In genomic region chrX:40109288-40110008, GRCh38 we compare ENCODE assay signal across 8 cellular contexts. TPM values are rescaled to one million over a fixed set of nuclear protein-coding genes. Genes with fewer than 3 reads are reported as not detected.
A peak's percentile ranks its signal among the peaks of the same experiment; 100 is the strongest.
DNase-seq lines count a peak whose midpoint lies in the region; ATAC-seq and TF ChIP-seq lines count a peak whose summit lies in the region.

No MANE protein-coding gene starts in this region.

- 0 out of 2 replicates have a peak, but pooled peaks cover 5% of the 10 kb centered on the region for H3K36me3 ChIP-seq in BLaER1
- no peaks in the 10 kb centered on the region for H3K36me3 ChIP-seq in SJSA1
- no peaks in the 10 kb centered on the region for H3K36me3 ChIP-seq in esophagus squamous epithelium
- no peaks in the 10 kb centered on the region for H3K36me3 ChIP-seq in neural cell (ENCODE audit: insufficient read depth, low read length)

- DNase-seq in H9 (peak; percentile 73), SJSA1 (ENCODE audit: low read depth in 1 of 2, low spot score in 2 of 2) (peak; percentile 65 to 71), esophagus squamous epithelium (lab: John Stamatoyannopoulos, UW) (no peak), kidney glomerular epithelial cell (lab: John Stamatoyannopoulos, UW) (no peak)

- H4K91ac ChIP-seq in H9 (ENCODE audit: insufficient read length, low read depth, low read length) = no peak overlapping the region

- H3K18ac ChIP-seq in H9 (ENCODE audit: insufficient read length, low read depth, low read length) = no peak overlapping the region

- intact Hi-C loops in esophagus squamous epithelium (cut with DNase I) = no loop called here

- no peak overlapping the region for H3K14ac ChIP-seq in H9 (ENCODE audit: insufficient read depth, low read length)

- H4K20me1 ChIP-seq in BLaER1 (peaks cover 93% of the 10 kb centered on the region), H9 (ENCODE audit: control insufficient read depth, insufficient read depth, insufficient read length) (no peaks in the 10 kb centered on the region), neural cell (ENCODE audit: insufficient read depth) (no peaks in the 10 kb centered on the region)

- peaks cover 65% of the 10 kb centered on the region for H3K4me1 ChIP-seq in BLaER1
- H3K4me1 ChIP-seq in H9 (ENCODE audit: insufficient read depth, low read length) = no peaks in the 10 kb centered on the region
- peaks cover 40% of the 10 kb centered on the region for H3K4me1 ChIP-seq in SJSA1 (replicated peaks)
- peaks cover 16 to 43% (median 41%) of the 10 kb centered on the region in 3 donors for H3K4me1 ChIP-seq in esophagus squamous epithelium

- peak overlapping the region; percentile 76 for H3K9ac ChIP-seq in BLaER1
- no peak overlapping the region for H3K9ac ChIP-seq in H9 (ENCODE audit: extremely low read depth, insufficient read length, low read length)
- peak overlapping the region; percentile 48 for H3K9ac ChIP-seq in neural cell (ENCODE audit: low read length)

- no peaks in the 10 kb centered on the region for H3K27me3 ChIP-seq in BLaER1
- H3K27me3 ChIP-seq in H9 (ENCODE audit: insufficient read depth, low read length) = peaks cover 15% of the 10 kb centered on the region; the same call in 1 of the 2 replicates
- no peaks in the 10 kb centered on the region for H3K27me3 ChIP-seq in SJSA1 (replicated peaks)
- H3K27me3 ChIP-seq in esophagus squamous epithelium = peaks cover 0 to 26% (median 0%) of the 10 kb centered on the region in 4 donors
- no peaks in the 10 kb centered on the region for H3K27me3 ChIP-seq in neural cell (ENCODE audit: insufficient read depth, low read depth, low read length)

- H3K27ac Mint-ChIP-seq in H9 = no peak overlapping the region

- H3K79me1 ChIP-seq in H9 (ENCODE audit: insufficient read depth, low read depth, low read length, poor library complexity, severe bottlenecking) = no peaks in the 10 kb centered on the region

- peak overlapping the region; percentile 69 for H3K4me3 ChIP-seq in BLaER1
- peak overlapping the region; percentile 74 for H3K4me3 ChIP-seq in SJSA1
- H3K4me3 ChIP-seq in esophagus squamous epithelium = peak overlapping the region; percentile 54 to 71 (median 67)
- H3K4me3 ChIP-seq in neural cell (ENCODE audit: low read length) = peak overlapping the region; percentile 61

- TF ChIP-seq CTCF in H9 (conservative IDR thresholded peaks at IDR 0.05) (no peak), esophagus squamous epithelium (IDR thresholded peaks at IDR 0.05) (no peak), neural cell (IDR thresholded peaks at IDR 0.05; ENCODE audit: poor library complexity, severe bottlenecking) (no peak)

- H3K4me2 ChIP-seq in BLaER1 (peak overlapping the region; percentile 87), H9 (ENCODE audit: insufficient read depth, insufficient read length, low read length) (peak overlapping the region; percentile 72), neural cell (ENCODE audit: low read length) (no peak overlapping the region)

- H2BK15ac ChIP-seq in H9 (ENCODE audit: low read depth, low read length) = no peak overlapping the region; the same call in 1 of the 2 replicates

- no peak for TF ChIP-seq POLR2A in esophagus squamous epithelium (IDR thresholded peaks at IDR 0.05)

- peaks cover 14 to 24% of the 10 kb centered on the region in 2 experiments for H3K4me1 Mint-ChIP-seq in H9

- H3K23me2 ChIP-seq in H9 (ENCODE audit: insufficient read length, low read depth, low read length, poor library complexity, severe bottlenecking) = peaks cover 30% of the 10 kb centered on the region

- no peak overlapping the region for H3K23ac ChIP-seq in H9 (ENCODE audit: insufficient read length, low read depth, low read length)

- TF ChIP-seq RAD21 in neural cell (conservative IDR thresholded peaks at IDR 0.05) = no peak

- peak overlapping the region; percentile 51 to 70 for H3K4me3 Mint-ChIP-seq in H9

- peaks cover 55% of the 10 kb centered on the region for H3K27me3 Mint-ChIP-seq in H9 (ENCODE audit: low read depth)

- no CpG with 5 or more reads among the region's 84 CpGs for WGBS in H9 (ENCODE audit: extremely low coverage, insufficient read length, low lambda C conversion rate)
- WGBS in esophagus squamous epithelium, 2 donors = 0 to 10% methylated on average over 9 to 13 of the region's 84 CpGs

- H4K5ac ChIP-seq in H9 (ENCODE audit: insufficient read length, low read depth, low read length) = no peak overlapping the region

- H3T11ph ChIP-seq in H9 (ENCODE audit: low read length) = no peak overlapping the region

- no peak overlapping the region for H2AK5ac ChIP-seq in H9 (ENCODE audit: insufficient read length, low read length)

- no peaks in the 10 kb centered on the region for H3K9me2 ChIP-seq in neural cell (ENCODE audit: insufficient read depth, low read length)

- no peak overlapping the region for H3K56ac ChIP-seq in H9 (ENCODE audit: insufficient read length, low read depth, low read length)

- H2AFZ ChIP-seq in H9 (ENCODE audit: low read length) = no peak overlapping the region
- H2AFZ ChIP-seq in neural cell (ENCODE audit: low read depth, low read length) = no peak overlapping the region

- H2BK5ac ChIP-seq in H9 (ENCODE audit: insufficient read length, low read length) = no peak overlapping the region

- H3K9me3 ChIP-seq in BLaER1 (peaks cover 49% of the 10 kb centered on the region), H9 (ENCODE audit: control insufficient read depth, low read depth, low read length) (no peaks in the 10 kb centered on the region), SJSA1 (replicated peaks) (no peaks in the 10 kb centered on the region), esophagus squamous epithelium (no peaks in the 10 kb centered on the region), neural cell (ENCODE audit: low read length) (no peaks in the 10 kb centered on the region)

- peaks cover 5 to 8% (median 5%) of the 10 kb centered on the region in 3 experiments; a peak in 4 of 7 replicates for H3K36me3 Mint-ChIP-seq in H9 (ENCODE audit: insufficient read depth in 1 of 3, low read depth in 3 of 3)

- no peak overlapping the region for H2BK20ac ChIP-seq in H9 (ENCODE audit: low read depth, low read length, poor library complexity, severe bottlenecking)

- no peak for TF ChIP-seq EP300 in neural cell (conservative IDR thresholded peaks at IDR 0.05; ENCODE audit: poor library complexity, severe bottlenecking)

- H3F3A ChIP-seq in neural cell (ENCODE audit: insufficient read depth, low read length, poor library complexity, severe bottlenecking) = no peaks in the 10 kb centered on the region

- no peak overlapping the region for H3K4ac ChIP-seq in H9 (ENCODE audit: low read depth, low read length)

- no peak overlapping the region for H2BK120ac ChIP-seq in H9 (ENCODE audit: low read depth, low read length, poor library complexity, severe bottlenecking)

- H3K27ac ChIP-seq in BLaER1 = peak overlapping the region; percentile 78
- no peak overlapping the region for H3K27ac ChIP-seq in H9 (ENCODE audit: insufficient read length, low read depth, low read length)
- H3K27ac ChIP-seq in SJSA1 = peak overlapping the region; percentile 84
- peak overlapping the region; percentile 84 to 97 (median 96) for H3K27ac ChIP-seq in esophagus squamous epithelium
- no peak overlapping the region for H3K27ac ChIP-seq in neural cell (ENCODE audit: low read length)

- H3K79me2 ChIP-seq in H9 (ENCODE audit: insufficient read depth, low read length) (no peaks in the 10 kb centered on the region), neural cell (replicated peaks; ENCODE audit: insufficient read depth, low read length) (no peaks in the 10 kb centered on the region)

- peaks cover 46% of the 10 kb centered on the region in 2 experiments for H3K9me3 Mint-ChIP-seq in H9

- no peak for ATAC-seq in GM21576 (IDR thresholded peaks at IDR 0.05; ENCODE audit: unreplicated experiment)
- no peak for ATAC-seq in HG03354 (IDR thresholded peaks at IDR 0.05; ENCODE audit: poor library complexity, severe bottlenecking, unreplicated experiment)

- H2BK12ac ChIP-seq in H9 (ENCODE audit: insufficient read length, low read depth, low read length) = no peak overlapping the region

- H4K8ac ChIP-seq in H9 (replicated peaks; ENCODE audit: insufficient read length, low read depth, low read length) = no peak overlapping the region

TF ChIP-seq in neural cell, 6 proteins besides CTCF, POLR2A, EP300 and RAD21:
- TF ChIP-seq EZH2 (IDR thresholded peaks at IDR 0.05; ENCODE audit: borderline replicate concordance, insufficient read depth, low read length, poor library complexity, severe bottlenecking) (no peak), TAF1 (IDR thresholded peaks at IDR 0.05; ENCODE audit: low read depth) (no peak), SMC3 (conservative IDR thresholded peaks at IDR 0.05; ENCODE audit: poor library complexity) (no peak), REST (IDR thresholded peaks at IDR 0.05; ENCODE audit: borderline replicate concordance) (no peak), POLR2AphosphoS5 (IDR thresholded peaks at IDR 0.05) (no peak), MXI1 (conservative IDR thresholded peaks at IDR 0.05; ENCODE audit: poor library complexity, severe bottlenecking) (no peak)

RNA-seq across cellular contexts. Expression of gene BCOR, which starts 11.7 kb away (rescaled TPM):
- 126 and 134 TPM in 2 replicates for total RNA-seq in H9 (2021)
- total RNA-seq in SJSA1 (2014; rRNA removed; shearing (Covaris generic)) = 26.9 and 37.2 TPM in 2 replicates
- 10 to 100 TPM; 12.0 to 20.1 (median 17.4) TPM for total RNA-seq in esophagus squamous epithelium
- 18.0 and 23.7 TPM in 2 replicates for polyA plus RNA-seq in neural cell
- 49.7 and 72.6 TPM in 2 replicates for polyA minus RNA-seq in neural cell

Comparison
In these comparisons a context has a peak if more than half of its experiments do, and no peak if none do; other contexts are left out.
1. H3K27ac ChIP-seq: peak in BLaER1 (single experiment), SJSA1 (single experiment) and esophagus squamous epithelium (4 of 4); none in H9 (single experiment) and neural cell (single experiment).
2. DNase-seq: peak in H9 (single experiment) and SJSA1 (2 of 2); none in esophagus squamous epithelium (single experiment) and kidney glomerular epithelial cell (single experiment).
3. Peak in every context shown above with its lines, with median percentiles within 50 percentile points of each other: H3K4me3 ChIP-seq.